Comparison of ENCODE assay signal across 8 cellular contexts in genomic region chr17:48054238-48055185, GRCh38. TPM values are rescaled to one million over a fixed set of nuclear protein-coding genes. Genes with fewer than 3 reads are reported as not detected.
DNase-seq lines count a peak whose midpoint lies in the region; ATAC-seq and FAIRE-seq lines count a peak whose summit lies in the region.

No MANE protein-coding gene starts in this region.

- WGBS in small intestine, 3 donors: 62 to 85% (median 78%) methylated on average over 29 to 34 of the region's 34 CpGs

- ATAC-seq in GM21619 (IDR thresholded peaks at IDR 0.05; ENCODE audit: unreplicated experiment) (no peak), GM21825 (IDR thresholded peaks at IDR 0.05; ENCODE audit: unreplicated experiment) (no peak)

- H3K4me3 ChIP-seq in small intestine (ENCODE audit: low read depth in 1 of 2, low read length in 2 of 2): no peak overlapping the region

- peaks cover 7 to 34% of the 10 kb centered on the region in 2 donors for H3K4me1 ChIP-seq in small intestine (ENCODE audit: control insufficient read depth in 2 of 2, insufficient read depth in 1 of 2, low read depth in 1 of 2, low read length in 1 of 2)

- no peaks in the 10 kb centered on the region for H3K9me3 ChIP-seq in small intestine (ENCODE audit: control insufficient read depth, low read depth)

- H3K27me3 ChIP-seq in small intestine (ENCODE audit: control insufficient read depth in 2 of 2, insufficient read depth in 2 of 2, low read length in 2 of 2): no peaks in the 10 kb centered on the region

- no peak for FAIRE-seq in small intestine (lab: Jason Lieb, UNC)

- DNase-seq in COLO668 (lab: John Stamatoyannopoulos, UW; ENCODE audit: unreplicated experiment) (peak; percentile 33), NCI-H187 (lab: John Stamatoyannopoulos, UW) (peak; percentile 52 to 92), hypothalamus (lab: John Stamatoyannopoulos, UW) (peak in 41 of 51 donors; percentile 13 to 87 (median 66)), putamen (ENCODE audit: low spot score) (peak; percentile 89), small intestine (no peak)

- H3K27ac ChIP-seq in angular gyrus (ENCODE audit: low read depth, low read length) (peak overlapping the region; percentile 87), small intestine (ENCODE audit: low read depth in 1 of 2, low read length in 1 of 2) (peak overlapping the region in 1 of 2 donors; percentile 69)

- H3K36me3 ChIP-seq in small intestine (ENCODE audit: control insufficient read depth in 2 of 2, insufficient read depth in 2 of 2, low read length in 2 of 2): peaks cover 7 to 40% of the 10 kb centered on the region in 2 donors

RNA-seq across cellular contexts. Expression of gene NFE2L1, which starts 6.4 kb away (rescaled TPM):
- polyA plus RNA-seq in small intestine: 100 to 1,000 TPM in 1 of 3 donors, 10 to 100 TPM in 2; 52.1 to 110 (median 70.4) TPM

RNA-seq across cellular contexts. Expression of gene COPZ2, which starts 16.9 kb away (rescaled TPM):
- 1 to 10 TPM in 2 of 3 donors, not detected in 1; 4.4 to 7.3 TPM for polyA plus RNA-seq in small intestine

RNA-seq across cellular contexts. Expression of gene CBX1, which starts 46.8 kb away (rescaled TPM):
- polyA plus RNA-seq in small intestine: 10 to 100 TPM in 1 of 3 donors, 1 to 10 TPM in 2; 9.4 to 29.5 (median 10.0) TPM

RNA-seq across cellular contexts. Expression of gene SNX11, which starts 53.1 kb away (rescaled TPM):
- 10 to 100 TPM; 11.4 to 16.3 (median 13.8) TPM for polyA plus RNA-seq in small intestine
